In genomic region chr16:74700206-74701040, GRCh38 we compare ENCODE assay signal across 8 cellular contexts. TPM values are rescaled to one million over a fixed set of nuclear protein-coding genes. Genes with fewer than 3 reads are reported as not detected.
DNase-seq lines count a peak whose midpoint lies in the region; ATAC-seq and TF ChIP-seq lines count a peak whose summit lies in the region.

MLKL (minus strand) TSS chr16:74700862; CDS start chr16:74695757, 5,105 bp downstream.

- no peak for TF ChIP-seq CTCF in astrocyte of the cerebellum (IDR thresholded peaks at IDR 0.05; ENCODE audit: low read depth, low read length, missing control alignments)

- in situ Hi-C loops in astrocyte of the cerebellum (cut with HindIII; ENCODE audit: low sequenced_read_pairs) = no loop called here

- H3K36me3 ChIP-seq in CD8-positive, alpha-beta memory T cell (ENCODE audit: insufficient read depth, low read length) = peaks cover 2% of the 10 kb centered on the region
- H3K36me3 ChIP-seq in HUES48 (ENCODE audit: control insufficient read depth, insufficient read depth, low read length) = no peaks in the 10 kb centered on the region

- POLR2A ChIA-PET in CD8-positive, alpha-beta memory T cell (lab: Charles Lee) = interaction anchor here (1.3 to 3.4 kb wide), 2 partner anchors 12 to 34 kb away, joined by 6 to 21 read pairs; partner anchors contain the start of gene RFWD3

- H3K36me3 Mint-ChIP-seq in CD8-positive, alpha-beta memory T cell = peaks cover 0 to 16% (median 5%) of the 10 kb centered on the region in 3 donors

- H3K9me3 Mint-ChIP-seq in CD8-positive, alpha-beta memory T cell = no peaks in the 10 kb centered on the region

- peak within 1 kb of the TSS; percentile 69 for H3K27ac ChIP-seq in CD8-positive, alpha-beta memory T cell (ENCODE audit: low read depth, low read length)
- no peak within 1 kb of the TSS for H3K27ac ChIP-seq in HUES48 (ENCODE audit: low read depth, low read length)

- H3K27ac Mint-ChIP-seq in CD8-positive, alpha-beta memory T cell = peak within 1 kb of the TSS; percentile 91 to 100 (median 98)

- H3K9ac ChIP-seq in HUES48 (ENCODE audit: low read depth, low read length) = peak within 1 kb of the TSS; percentile 5; the same call in 1 of the 2 replicates

- H3K4me1 Mint-ChIP-seq in CD8-positive, alpha-beta memory T cell = peaks cover 52 to 64% (median 62%) of the 10 kb centered on the region in 3 donors

- peak; percentile 49 to 68 (median 56) for DNase-seq in CD8-positive, alpha-beta memory T cell
- DNase-seq in T-helper 2 cell = peak; percentile 34 to 70 (median 46)
- DNase-seq in astrocyte of the cerebellum (ENCODE audit: low read depth) = no peak
- peak; percentile 51 for DNase-seq in iPS-NIHi7 (ENCODE audit: extremely low spot score)
- peak; percentile 75 for DNase-seq in stimulated activated CD4-positive, alpha-beta T cell treated with anti-CD3 and anti-CD28 coated beads, Interleukin-15, amount 100 ng/mL, for 24 hours
- DNase-seq in T1000 (lab: John Stamatoyannopoulos, UW) = no peak

- peak within 1 kb of the TSS; percentile 79 for H3K4me3 ChIP-seq in CD8-positive, alpha-beta memory T cell (ENCODE audit: low read length)
- H3K4me3 ChIP-seq in HUES48 (ENCODE audit: low read depth, low read length) = peak within 1 kb of the TSS; percentile 61
- H3K4me3 ChIP-seq in astrocyte of the cerebellum (ENCODE audit: low read depth, low read length) = peak within 1 kb of the TSS; percentile 69

- peak; percentile 51 for ATAC-seq in GM19438 (IDR thresholded peaks at IDR 0.05; ENCODE audit: low read depth, unreplicated experiment)

- peaks cover 33% of the 10 kb centered on the region for H3K4me1 ChIP-seq in CD8-positive, alpha-beta memory T cell (ENCODE audit: insufficient read depth, low read length)
- no peaks in the 10 kb centered on the region for H3K4me1 ChIP-seq in HUES48 (ENCODE audit: control insufficient read depth, insufficient read depth, low read length)

- peak within 1 kb of the TSS; percentile 93 to 100 (median 100) for H3K4me3 Mint-ChIP-seq in CD8-positive, alpha-beta memory T cell

- H3K27me3 ChIP-seq in CD8-positive, alpha-beta memory T cell (ENCODE audit: insufficient read depth, low read length, poor library complexity, severe bottlenecking) = no peaks in the 10 kb centered on the region
- H3K27me3 ChIP-seq in HUES48 (ENCODE audit: control insufficient read depth, insufficient read depth, low read length) = peaks cover 14% of the 10 kb centered on the region

- CTCF ChIA-PET in CD8-positive, alpha-beta memory T cell (lab: Charles Lee) = interaction anchor here (0.7 to 2.7 kb wide), 6 partner anchors 8 to 411 kb away, joined by 3 to 25 read pairs (median 3); no protein-coding TSS in a partner anchor

- no peaks in the 10 kb centered on the region for H3K9me3 ChIP-seq in CD8-positive, alpha-beta memory T cell (ENCODE audit: low read length)
- no peaks in the 10 kb centered on the region for H3K9me3 ChIP-seq in HUES48 (ENCODE audit: control insufficient read depth, insufficient read depth, low read length)

- H3K27me3 Mint-ChIP-seq in CD8-positive, alpha-beta memory T cell = no peaks in the 10 kb centered on the region

RNA-seq across cellular contexts. Expression of gene MLKL, which starts in this region (rescaled TPM):
- 10 to 100 TPM; 13.9 to 17.5 TPM for total RNA-seq in CD8-positive, alpha-beta memory T cell
- 16.1 TPM for polyA plus RNA-seq in CD8-positive, alpha-beta memory T cell

Comparison
In these comparisons a context has a peak if more than half of its experiments do, and no peak if none do; other contexts are left out.
1. DNase-seq: peak in CD8-positive, alpha-beta memory T cell (5 of 5), T-helper 2 cell (5 of 5), iPS-NIHi7 (single experiment) and stimulated activated CD4-positive, alpha-beta T cell treated with anti-CD3 and anti-CD28 coated beads, Interleukin-15, amount 100 ng/mL, for 24 hours (single experiment); none in astrocyte of the cerebellum (single experiment) and T1000 (single experiment).
2. Peak in every context shown above with its lines, with median percentiles within 50 percentile points of each other: H3K4me3 ChIP-seq.